Comparison of ENCODE assay signal across 1 cellular context in genomic region chr18:68714707-68715496, GRCh38.
TF ChIP-seq lines count a peak whose summit lies in the region.

TMX3 (minus strand) TSS chr18:68715108; CDS start chr18:68714981, 127 bp downstream.

TF ChIP-seq in HepG2, 621 proteins besides CTCF, POLR2A, EP300 and RAD21 (continued from another document and continues in another):
- TF ChIP-seq MTF2 (CRISPR knock-in tag; IDR thresholded peaks at IDR 0.05; ENCODE audit: borderline replicate concordance) = no peak; the same call in 1 of the 2 replicates
- TF ChIP-seq, protein P1, sequence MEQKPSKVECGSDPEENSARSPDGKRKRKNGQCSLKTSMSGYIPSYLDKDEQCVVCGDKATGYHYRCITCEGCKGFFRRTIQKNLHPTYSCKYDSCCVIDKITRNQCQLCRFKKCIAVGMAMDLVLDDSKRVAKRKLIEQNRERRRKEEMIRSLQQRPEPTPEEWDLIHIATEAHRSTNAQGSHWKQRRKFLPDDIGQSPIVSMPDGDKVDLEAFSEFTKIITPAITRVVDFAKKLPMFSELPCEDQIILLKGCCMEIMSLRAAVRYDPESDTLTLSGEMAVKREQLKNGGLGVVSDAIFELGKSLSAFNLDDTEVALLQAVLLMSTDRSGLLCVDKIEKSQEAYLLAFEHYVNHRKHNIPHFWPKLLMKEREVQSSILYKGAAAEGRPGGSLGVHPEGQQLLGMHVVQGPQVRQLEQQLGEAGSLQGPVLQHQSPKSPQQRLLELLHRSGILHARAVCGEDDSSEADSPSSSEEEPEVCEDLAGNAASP (CRISPR knock-in tag; IDR thresholded peaks at IDR 0.05; ENCODE audit: borderline replicate concordance) = peak; percentile 48; the same call in 1 of the 2 replicates
- TF ChIP-seq IRF2 (CRISPR knock-in tag; IDR thresholded peaks at IDR 0.05) = peak; percentile 87
- TF ChIP-seq FOXJ3 (CRISPR knock-in tag; IDR thresholded peaks at IDR 0.05; ENCODE audit: borderline replicate concordance) = no peak
- no peak for TF ChIP-seq CHCHD3 (CRISPR knock-in tag; IDR thresholded peaks at IDR 0.05)
- no peak for TF ChIP-seq ATF1 (CRISPR knock-in tag; IDR thresholded peaks at IDR 0.05)
- peak; percentile 98 for TF ChIP-seq ZNF557 (CRISPR knock-in tag; IDR thresholded peaks at IDR 0.05)
- TF ChIP-seq HDAC1 (CRISPR knock-in tag; IDR thresholded peaks at IDR 0.05) = peak; percentile 64; the same call in 1 of the 2 replicates
- peak; percentile 86 for TF ChIP-seq IKZF5 (CRISPR knock-in tag; IDR thresholded peaks at IDR 0.05)
- peak; percentile 89 for TF ChIP-seq ZNF451 (CRISPR knock-in tag; IDR thresholded peaks at IDR 0.05)
- no peak for TF ChIP-seq ZNF773 (CRISPR knock-in tag; IDR thresholded peaks at IDR 0.05; ENCODE audit: borderline replicate concordance)
- no peak for TF ChIP-seq ZNF326 (CRISPR knock-in tag; IDR thresholded peaks at IDR 0.05; ENCODE audit: borderline replicate concordance)
- no peak for TF ChIP-seq ZNF7 (CRISPR knock-in tag; IDR thresholded peaks at IDR 0.05)
- TF ChIP-seq TBX3 (IDR thresholded peaks at IDR 0.05; ENCODE audit: borderline replicate concordance) = no peak
- TF ChIP-seq NFE2 (CRISPR knock-in tag; IDR thresholded peaks at IDR 0.05) = no peak
- TF ChIP-seq SMARCC2 (IDR thresholded peaks at IDR 0.05) = no peak
- TF ChIP-seq TOPORS (CRISPR knock-in tag; IDR thresholded peaks at IDR 0.05) = 0 out of 2 replicates have a peak, but pooled peaks have one; percentile 44
- no peak for TF ChIP-seq RERE (CRISPR knock-in tag; IDR thresholded peaks at IDR 0.05; ENCODE audit: low read depth)
- TF ChIP-seq PRMT3 (CRISPR knock-in tag; IDR thresholded peaks at IDR 0.05; ENCODE audit: borderline replicate concordance, low read depth) = peak; percentile 91
- no peak for TF ChIP-seq CC2D1A (CRISPR knock-in tag; IDR thresholded peaks at IDR 0.05)
- TF ChIP-seq, protein P2, sequence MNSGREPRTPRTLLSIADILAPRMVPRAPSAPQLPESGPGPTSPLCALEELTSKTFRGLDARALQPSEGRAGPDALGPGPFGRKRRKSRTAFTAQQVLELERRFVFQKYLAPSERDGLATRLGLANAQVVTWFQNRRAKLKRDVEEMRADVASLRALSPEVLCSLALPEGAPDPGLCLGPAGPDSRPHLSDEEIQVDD (CRISPR knock-in tag; IDR thresholded peaks at IDR 0.05; ENCODE audit: borderline replicate concordance) = no peak
- peak; percentile 90 for TF ChIP-seq PHF20 (CRISPR knock-in tag; IDR thresholded peaks at IDR 0.05)
- TF ChIP-seq, protein P3, sequence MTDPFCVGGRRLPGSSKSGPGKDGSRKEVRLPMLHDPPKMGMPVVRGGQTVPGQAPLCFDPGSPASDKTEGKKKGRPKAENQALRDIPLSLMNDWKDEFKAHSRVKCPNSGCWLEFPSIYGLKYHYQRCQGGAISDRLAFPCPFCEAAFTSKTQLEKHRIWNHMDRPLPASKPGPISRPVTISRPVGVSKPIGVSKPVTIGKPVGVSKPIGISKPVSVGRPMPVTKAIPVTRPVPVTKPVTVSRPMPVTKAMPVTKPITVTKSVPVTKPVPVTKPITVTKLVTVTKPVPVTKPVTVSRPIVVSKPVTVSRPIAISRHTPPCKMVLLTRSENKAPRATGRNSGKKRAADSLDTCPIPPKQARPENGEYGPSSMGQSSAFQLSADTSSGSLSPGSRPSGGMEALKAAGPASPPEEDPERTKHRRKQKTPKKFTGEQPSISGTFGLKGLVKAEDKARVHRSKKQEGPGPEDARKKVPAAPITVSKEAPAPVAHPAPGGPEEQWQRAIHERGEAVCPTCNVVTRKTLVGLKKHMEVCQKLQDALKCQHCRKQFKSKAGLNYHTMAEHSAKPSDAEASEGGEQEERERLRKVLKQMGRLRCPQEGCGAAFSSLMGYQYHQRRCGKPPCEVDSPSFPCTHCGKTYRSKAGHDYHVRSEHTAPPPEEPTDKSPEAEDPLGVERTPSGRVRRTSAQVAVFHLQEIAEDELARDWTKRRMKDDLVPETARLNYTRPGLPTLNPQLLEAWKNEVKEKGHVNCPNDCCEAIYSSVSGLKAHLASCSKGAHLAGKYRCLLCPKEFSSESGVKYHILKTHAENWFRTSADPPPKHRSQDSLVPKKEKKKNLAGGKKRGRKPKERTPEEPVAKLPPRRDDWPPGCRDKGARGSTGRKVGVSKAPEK (CRISPR knock-in tag; IDR thresholded peaks at IDR 0.05; ENCODE audit: borderline replicate concordance) = no peak
- TF ChIP-seq HIC2 (CRISPR knock-in tag; IDR thresholded peaks at IDR 0.05; ENCODE audit: low read depth) = 0 out of 2 replicates have a peak, but pooled peaks have one; percentile 30
- no peak for TF ChIP-seq PCBP1 (IDR thresholded peaks at IDR 0.05; ENCODE audit: borderline replicate concordance, low read depth, low read length)
- TF ChIP-seq ZFP90 (CRISPR knock-in tag; IDR thresholded peaks at IDR 0.05; ENCODE audit: borderline replicate concordance) = peak; percentile 94; the same call in 1 of the 2 replicates
- TF ChIP-seq ZNF430 (CRISPR knock-in tag; IDR thresholded peaks at IDR 0.05) = peak; percentile 71; the same call in 1 of the 2 replicates
- TF ChIP-seq NPAS2 (CRISPR knock-in tag; IDR thresholded peaks at IDR 0.05; ENCODE audit: borderline replicate concordance) = no peak
- TF ChIP-seq TAF1 (CRISPR knock-in tag; IDR thresholded peaks at IDR 0.05) = peak; percentile 86
- TF ChIP-seq ZFP37 (CRISPR knock-in tag; IDR thresholded peaks at IDR 0.05; ENCODE audit: borderline replicate concordance) = peak; percentile 97
- peak; percentile 67; the same call in 1 of the 2 replicates for TF ChIP-seq ZNF678 (CRISPR knock-in tag; IDR thresholded peaks at IDR 0.05)
- TF ChIP-seq ZNF10 (CRISPR knock-in tag; IDR thresholded peaks at IDR 0.05; ENCODE audit: borderline replicate concordance, low read depth) = no peak
- TF ChIP-seq, protein P4, sequence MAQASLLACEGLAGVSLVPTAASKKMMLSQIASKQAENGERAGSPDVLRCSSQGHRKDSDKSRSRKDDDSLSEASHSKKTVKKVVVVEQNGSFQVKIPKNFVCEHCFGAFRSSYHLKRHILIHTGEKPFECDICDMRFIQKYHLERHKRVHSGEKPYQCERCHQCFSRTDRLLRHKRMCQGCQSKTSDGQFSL (CRISPR knock-in tag; IDR thresholded peaks at IDR 0.05) = 0 out of 2 replicates have a peak, but pooled peaks have one; percentile 44
- TF ChIP-seq, protein P5, sequence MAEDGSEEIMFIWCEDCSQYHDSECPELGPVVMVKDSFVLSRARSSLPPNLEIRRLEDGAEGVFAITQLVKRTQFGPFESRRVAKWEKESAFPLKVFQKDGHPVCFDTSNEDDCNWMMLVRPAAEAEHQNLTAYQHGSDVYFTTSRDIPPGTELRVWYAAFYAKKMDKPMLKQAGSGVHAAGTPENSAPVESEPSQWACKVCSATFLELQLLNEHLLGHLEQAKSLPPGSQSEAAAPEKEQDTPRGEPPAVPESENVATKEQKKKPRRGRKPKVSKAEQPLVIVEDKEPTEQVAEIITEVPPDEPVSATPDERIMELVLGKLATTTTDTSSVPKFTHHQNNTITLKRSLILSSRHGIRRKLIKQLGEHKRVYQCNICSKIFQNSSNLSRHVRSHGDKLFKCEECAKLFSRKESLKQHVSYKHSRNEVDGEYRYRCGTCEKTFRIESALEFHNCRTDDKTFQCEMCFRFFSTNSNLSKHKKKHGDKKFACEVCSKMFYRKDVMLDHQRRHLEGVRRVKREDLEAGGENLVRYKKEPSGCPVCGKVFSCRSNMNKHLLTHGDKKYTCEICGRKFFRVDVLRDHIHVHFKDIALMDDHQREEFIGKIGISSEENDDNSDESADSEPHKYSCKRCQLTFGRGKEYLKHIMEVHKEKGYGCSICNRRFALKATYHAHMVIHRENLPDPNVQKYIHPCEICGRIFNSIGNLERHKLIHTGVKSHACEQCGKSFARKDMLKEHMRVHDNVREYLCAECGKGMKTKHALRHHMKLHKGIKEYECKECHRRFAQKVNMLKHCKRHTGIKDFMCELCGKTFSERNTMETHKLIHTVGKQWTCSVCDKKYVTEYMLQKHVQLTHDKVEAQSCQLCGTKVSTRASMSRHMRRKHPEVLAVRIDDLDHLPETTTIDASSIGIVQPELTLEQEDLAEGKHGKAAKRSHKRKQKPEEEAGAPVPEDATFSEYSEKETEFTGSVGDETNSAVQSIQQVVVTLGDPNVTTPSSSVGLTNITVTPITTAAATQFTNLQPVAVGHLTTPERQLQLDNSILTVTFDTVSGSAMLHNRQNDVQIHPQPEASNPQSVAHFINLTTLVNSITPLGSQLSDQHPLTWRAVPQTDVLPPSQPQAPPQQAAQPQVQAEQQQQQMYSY (CRISPR knock-in tag; IDR thresholded peaks at IDR 0.05) = peak; percentile 69; the same call in 1 of the 2 replicates
- TF ChIP-seq ZNF33A (CRISPR knock-in tag; IDR thresholded peaks at IDR 0.05; ENCODE audit: borderline replicate concordance) = no peak
- no peak for TF ChIP-seq ZFAT (CRISPR knock-in tag; conservative IDR thresholded peaks at IDR 0.05)
- peak; percentile 56 for TF ChIP-seq FOXA3 (CRISPR knock-in tag; IDR thresholded peaks at IDR 0.05)
- no peak for TF ChIP-seq ZNF841 (CRISPR knock-in tag; IDR thresholded peaks at IDR 0.05; ENCODE audit: borderline replicate concordance)
- TF ChIP-seq RFX1 (IDR thresholded peaks at IDR 0.05) = no peak
- no peak for TF ChIP-seq TBP (CRISPR knock-in tag; IDR thresholded peaks at IDR 0.05)
- TF ChIP-seq SMYD3 (CRISPR knock-in tag; IDR thresholded peaks at IDR 0.05) = 0 out of 2 replicates have a peak, but pooled peaks have one; percentile 78
- TF ChIP-seq HOXD1 (CRISPR knock-in tag; IDR thresholded peaks at IDR 0.05) = peak; percentile 86
- peak; percentile 74; the same call in 1 of the 2 replicates for TF ChIP-seq ETV6 (CRISPR knock-in tag; conservative IDR thresholded peaks at IDR 0.05)
